Comparison of ENCODE assay signal across 16 cellular contexts in the genomic region with DNA sequence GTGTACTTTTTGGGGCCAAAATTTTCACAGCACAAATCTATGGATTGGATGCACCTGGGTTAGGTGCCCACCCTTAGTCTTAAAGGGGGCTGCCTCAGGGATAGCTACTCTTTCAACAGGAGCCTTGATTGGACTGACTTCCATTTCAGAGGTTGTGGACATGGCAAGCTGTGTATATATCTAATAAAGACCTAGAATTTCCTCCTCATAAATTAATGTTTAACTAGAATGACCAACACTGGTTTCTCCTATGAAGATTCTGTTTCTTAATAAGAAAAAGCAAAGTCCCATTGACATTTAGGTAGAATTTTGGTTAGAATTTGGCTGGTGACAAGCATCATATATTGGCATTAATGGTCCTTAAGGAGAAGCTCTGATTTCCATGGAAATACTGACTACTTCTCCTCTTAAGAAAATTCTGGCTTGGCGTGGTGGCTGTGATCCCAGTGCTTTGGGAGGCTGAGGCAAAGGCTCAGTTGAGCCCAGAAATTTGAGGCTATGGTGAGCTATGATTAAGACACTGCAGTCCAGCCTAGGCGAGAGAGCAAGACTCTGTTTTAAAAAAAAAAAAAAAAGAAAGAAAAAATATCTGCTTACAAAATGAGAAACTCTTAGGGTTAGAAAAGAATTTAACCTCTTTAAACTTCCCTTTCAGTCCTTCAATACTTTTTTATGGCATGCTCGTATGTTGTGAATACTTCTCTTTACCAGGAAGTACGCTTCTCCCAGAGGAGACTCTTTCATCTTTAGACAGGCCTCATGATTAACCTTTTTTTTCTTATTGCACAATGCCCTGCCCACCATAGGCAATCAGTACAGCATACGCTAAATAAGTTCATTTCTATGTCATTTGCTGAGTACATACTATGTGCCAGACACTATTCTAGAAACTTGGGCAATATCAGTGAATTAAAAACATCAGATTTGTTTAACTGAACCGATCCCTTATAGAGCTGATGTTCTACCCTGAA.
DNase-seq lines count a peak whose midpoint lies in the region; ATAC-seq and TF ChIP-seq lines count a peak whose summit lies in the region.
"Had no signal": no experiment of that assay in that cellular context is flagged by ENCODE, and none has a peak within 500 bp of the region (broad histone marks: within the 10 kb centered on the region; RNA-seq: fewer than 3 reads in every experiment).

No MANE protein-coding gene starts in this region.

- intact Hi-C loops in breast epithelium (cut with DNase I; ENCODE audit: low total_unique reads) = loop anchor here (5.0 kb wide), 1 partner anchor 314 kb away; no protein-coding TSS in a partner anchor

- H3K9me3 ChIP-seq in BLaER1 treated with 17β-estradiol and CSF1 and Interleukin-3, amounts not matched to agents 10 nM and 100 nM (replicated peaks in 1 of 11) = no peaks in the 10 kb centered on the region
- H3K9me3 ChIP-seq in osteoblast (ENCODE audit: low read depth, low read length) (no peaks in the 10 kb centered on the region), breast epithelium (no peaks in the 10 kb centered on the region)
- H3K9me3 ChIP-seq: psoas muscle had no signal

- no peak for TF ChIP-seq POLR2A in breast epithelium (IDR thresholded peaks at IDR 0.05)

- peaks cover 16 to 41% (median 32%) of the 10 kb centered on the region in 10 experiments for H3K4me1 ChIP-seq in BLaER1 treated with 17β-estradiol and CSF1 and Interleukin-3, amounts not matched to agents 10 nM and 100 nM
- peaks cover 25% of the 10 kb centered on the region for H3K4me1 ChIP-seq in osteoblast (ENCODE audit: insufficient read depth, low read length)
- no peaks in the 10 kb centered on the region for H3K4me1 ChIP-seq in breast epithelium

- DNase-seq in NCI-H69 (lab: John Stamatoyannopoulos, UW) (peak; percentile 16), fibroblast of gingiva (ENCODE audit: low read depth) (peak; percentile 14), osteoblast (ENCODE audit: insufficient read length, low spot score, missing footprints) (no peak), H7 (no peak), breast epithelium (ENCODE audit: low spot score in 2 of 2) (no peak)
- DNase-seq: activated CD4-positive, alpha-beta memory T cell treated with anti-CD3 and anti-CD28 coated beads for 36 hours; activated T-cell treated with anti-CD3 and anti-CD28 coated beads, Interleukin-2, amount 50 U/mL, for 48 hours; DMS 273 treated with DMSO at 0.1 percent for 48 hours; KG1; NCI-H1417; NCI-H345 had no signal

- H4K20me1 ChIP-seq in BLaER1 treated with 17β-estradiol and CSF1 and Interleukin-3, amounts not matched to agents 10 nM and 100 nM = 0 out of 22 replicates have a peak, but pooled peaks cover 0 to 5% (median 0%) of the 10 kb centered on the region in 11 experiments
- peaks cover 6% of the 10 kb centered on the region for H4K20me1 ChIP-seq in osteoblast (ENCODE audit: insufficient read depth, low read length)

- TF ChIP-seq CTCF in osteoblast (IDR thresholded peaks at IDR 0.05; ENCODE audit: extremely low read depth, low read depth, low read length) (no peak), breast epithelium (IDR thresholded peaks at IDR 0.05) (no peak)

- H3K9ac ChIP-seq in BLaER1 treated with 17β-estradiol and CSF1 and Interleukin-3, amounts not matched to agents 10 nM and 100 nM = no peak overlapping the region

- ATAC-seq in HG03457 (IDR thresholded peaks at IDR 0.05; ENCODE audit: unreplicated experiment) = no peak
- no peak for ATAC-seq in GM18870 (IDR thresholded peaks at IDR 0.05; ENCODE audit: unreplicated experiment)
- ATAC-seq: SK-N-SH treated with all-trans-retinoic acid at 6 μM for 48 hours had no signal

- H3K36me3 ChIP-seq in BLaER1 treated with 17β-estradiol and CSF1 and Interleukin-3, amounts not matched to agents 10 nM and 100 nM = no peaks in the 10 kb centered on the region
- no peaks in the 10 kb centered on the region for H3K36me3 ChIP-seq in osteoblast (ENCODE audit: insufficient read depth, low read length)
- no peaks in the 10 kb centered on the region for H3K36me3 ChIP-seq in H7 (replicated peaks; ENCODE audit: control insufficient read depth, insufficient read depth, low read length)
- no peaks in the 10 kb centered on the region for H3K36me3 ChIP-seq in breast epithelium

- H3K4me2 ChIP-seq in BLaER1 treated with 17β-estradiol and CSF1 and Interleukin-3, amounts not matched to agents 10 nM and 100 nM = peak overlapping the region in 10 of 11 experiments; percentile 9 to 40 (median 26); a peak in 13 of 22 replicates
- H3K4me2 ChIP-seq in osteoblast (ENCODE audit: insufficient read depth, low read length) = peak overlapping the region; percentile 78

- no peak overlapping the region for H3K27ac ChIP-seq in BLaER1 treated with 17β-estradiol and CSF1 and Interleukin-3, amounts not matched to agents 10 nM and 100 nM
- H3K27ac ChIP-seq in osteoblast (ENCODE audit: low read depth, low read length) (peak overlapping the region; percentile 78), breast epithelium (no peak overlapping the region)
- H3K27ac ChIP-seq: psoas muscle had no signal

- peaks cover 19 to 38% (median 26%) of the 10 kb centered on the region in 11 experiments; a peak in 19 of 22 replicates for H3K27me3 ChIP-seq in BLaER1 treated with 17β-estradiol and CSF1 and Interleukin-3, amounts not matched to agents 10 nM and 100 nM
- H3K27me3 ChIP-seq in osteoblast (ENCODE audit: insufficient read depth, low read length) (peaks cover 3% of the 10 kb centered on the region), H7 (ENCODE audit: control insufficient read depth, insufficient read depth, low read length) (peaks cover 33% of the 10 kb centered on the region), breast epithelium (peaks cover 0 to 12% of the 10 kb centered on the region in 2 donors)

- no peaks in the 10 kb centered on the region for H3K79me2 ChIP-seq in osteoblast (ENCODE audit: insufficient read depth, low read length)

- peak overlapping the region; percentile 11 for H2AFZ ChIP-seq in osteoblast (ENCODE audit: low read length)

- H3K4me3 ChIP-seq in BLaER1 treated with 17β-estradiol and CSF1 and Interleukin-3, amounts not matched to agents 10 nM and 100 nM = no peak overlapping the region
- H3K4me3 ChIP-seq in osteoblast (ENCODE audit: insufficient read depth, low read length) (no peak overlapping the region), H7 (ENCODE audit: insufficient read depth, low read depth, low read length) (no peak overlapping the region), breast epithelium (no peak overlapping the region)
- H3K4me3 ChIP-seq: psoas muscle had no signal

Comparison
In these comparisons a context has a peak if more than half of its experiments do, and no peak if none do; other contexts are left out.
1. DNase-seq: peak in NCI-H69 (single experiment) and fibroblast of gingiva (single experiment); none in osteoblast (single experiment), H7 (single experiment) and breast epithelium (0 of 2).